In the genomic region with DNA sequence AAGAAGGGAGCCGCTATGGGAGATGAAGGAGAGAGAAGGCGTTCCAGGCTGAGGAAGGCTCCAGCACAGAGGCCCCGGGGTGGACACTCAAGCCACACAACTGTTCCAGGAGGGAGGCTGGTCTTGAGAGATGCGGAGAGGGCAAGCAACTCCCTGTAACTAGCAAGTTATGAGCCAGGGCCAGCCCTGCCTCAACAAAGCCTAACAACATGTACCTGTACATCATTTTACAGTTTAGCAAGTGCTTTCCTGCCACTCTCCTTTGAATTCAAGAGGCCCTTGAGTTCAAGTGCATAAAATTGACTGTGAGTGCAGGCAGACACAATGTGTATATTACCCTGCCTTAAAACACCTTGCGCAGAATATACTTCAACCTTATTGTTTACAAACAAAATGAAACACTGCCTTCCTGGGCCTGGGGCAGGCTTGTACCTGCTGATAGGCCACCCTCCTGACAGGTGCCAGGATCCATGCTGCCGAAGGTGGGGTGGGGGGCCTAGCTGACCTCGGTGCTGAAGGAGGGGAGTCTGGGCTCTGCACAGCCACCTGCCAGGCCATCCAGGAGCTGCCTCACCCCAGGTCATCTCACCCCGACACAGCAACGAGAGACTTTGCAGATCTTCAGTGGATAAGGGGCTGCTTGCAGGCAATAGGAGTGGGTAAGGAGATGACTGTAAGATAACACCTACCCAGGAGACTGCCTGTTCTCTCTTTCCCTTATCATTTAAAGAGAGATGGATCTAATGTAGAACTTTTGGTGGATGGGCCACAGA, we compare ENCODE assay signal across 1 cellular context.
TF ChIP-seq lines count a peak whose summit lies in the region.

No MANE protein-coding gene starts in this region.

TF ChIP-seq in GM12878, 131 proteins besides CTCF, POLR2A, EP300 and RAD21:
- TF ChIP-seq GATAD2B (conservative IDR thresholded peaks at IDR 0.05; ENCODE audit: low read depth) (no peak), PAX5 (IDR thresholded peaks at IDR 0.05; ENCODE audit: borderline replicate concordance, low read depth, low read length) (no peak), RFX5 (IDR thresholded peaks at IDR 0.05; ENCODE audit: low read depth, low read length) (no peak), HCFC1 (IDR thresholded peaks at IDR 0.05; ENCODE audit: low read length) (no peak), NR2C2 (IDR thresholded peaks at IDR 0.05; ENCODE audit: borderline replicate concordance, control insufficient read depth, insufficient read length, low read depth) (no peak)
- TF ChIP-seq, protein P1, sequence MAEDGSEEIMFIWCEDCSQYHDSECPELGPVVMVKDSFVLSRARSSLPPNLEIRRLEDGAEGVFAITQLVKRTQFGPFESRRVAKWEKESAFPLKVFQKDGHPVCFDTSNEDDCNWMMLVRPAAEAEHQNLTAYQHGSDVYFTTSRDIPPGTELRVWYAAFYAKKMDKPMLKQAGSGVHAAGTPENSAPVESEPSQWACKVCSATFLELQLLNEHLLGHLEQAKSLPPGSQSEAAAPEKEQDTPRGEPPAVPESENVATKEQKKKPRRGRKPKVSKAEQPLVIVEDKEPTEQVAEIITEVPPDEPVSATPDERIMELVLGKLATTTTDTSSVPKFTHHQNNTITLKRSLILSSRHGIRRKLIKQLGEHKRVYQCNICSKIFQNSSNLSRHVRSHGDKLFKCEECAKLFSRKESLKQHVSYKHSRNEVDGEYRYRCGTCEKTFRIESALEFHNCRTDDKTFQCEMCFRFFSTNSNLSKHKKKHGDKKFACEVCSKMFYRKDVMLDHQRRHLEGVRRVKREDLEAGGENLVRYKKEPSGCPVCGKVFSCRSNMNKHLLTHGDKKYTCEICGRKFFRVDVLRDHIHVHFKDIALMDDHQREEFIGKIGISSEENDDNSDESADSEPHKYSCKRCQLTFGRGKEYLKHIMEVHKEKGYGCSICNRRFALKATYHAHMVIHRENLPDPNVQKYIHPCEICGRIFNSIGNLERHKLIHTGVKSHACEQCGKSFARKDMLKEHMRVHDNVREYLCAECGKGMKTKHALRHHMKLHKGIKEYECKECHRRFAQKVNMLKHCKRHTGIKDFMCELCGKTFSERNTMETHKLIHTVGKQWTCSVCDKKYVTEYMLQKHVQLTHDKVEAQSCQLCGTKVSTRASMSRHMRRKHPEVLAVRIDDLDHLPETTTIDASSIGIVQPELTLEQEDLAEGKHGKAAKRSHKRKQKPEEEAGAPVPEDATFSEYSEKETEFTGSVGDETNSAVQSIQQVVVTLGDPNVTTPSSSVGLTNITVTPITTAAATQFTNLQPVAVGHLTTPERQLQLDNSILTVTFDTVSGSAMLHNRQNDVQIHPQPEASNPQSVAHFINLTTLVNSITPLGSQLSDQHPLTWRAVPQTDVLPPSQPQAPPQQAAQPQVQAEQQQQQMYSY (CRISPR knock-in tag; IDR thresholded peaks at IDR 0.05) = no peak
- TF ChIP-seq, protein P2, sequence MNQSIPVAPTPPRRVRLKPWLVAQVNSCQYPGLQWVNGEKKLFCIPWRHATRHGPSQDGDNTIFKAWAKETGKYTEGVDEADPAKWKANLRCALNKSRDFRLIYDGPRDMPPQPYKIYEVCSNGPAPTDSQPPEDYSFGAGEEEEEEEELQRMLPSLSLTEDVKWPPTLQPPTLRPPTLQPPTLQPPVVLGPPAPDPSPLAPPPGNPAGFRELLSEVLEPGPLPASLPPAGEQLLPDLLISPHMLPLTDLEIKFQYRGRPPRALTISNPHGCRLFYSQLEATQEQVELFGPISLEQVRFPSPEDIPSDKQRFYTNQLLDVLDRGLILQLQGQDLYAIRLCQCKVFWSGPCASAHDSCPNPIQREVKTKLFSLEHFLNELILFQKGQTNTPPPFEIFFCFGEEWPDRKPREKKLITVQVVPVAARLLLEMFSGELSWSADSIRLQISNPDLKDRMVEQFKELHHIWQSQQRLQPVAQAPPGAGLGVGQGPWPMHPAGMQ (IDR thresholded peaks at IDR 0.05; ENCODE audit: borderline replicate concordance) = no peak
- TF ChIP-seq, protein P3, sequence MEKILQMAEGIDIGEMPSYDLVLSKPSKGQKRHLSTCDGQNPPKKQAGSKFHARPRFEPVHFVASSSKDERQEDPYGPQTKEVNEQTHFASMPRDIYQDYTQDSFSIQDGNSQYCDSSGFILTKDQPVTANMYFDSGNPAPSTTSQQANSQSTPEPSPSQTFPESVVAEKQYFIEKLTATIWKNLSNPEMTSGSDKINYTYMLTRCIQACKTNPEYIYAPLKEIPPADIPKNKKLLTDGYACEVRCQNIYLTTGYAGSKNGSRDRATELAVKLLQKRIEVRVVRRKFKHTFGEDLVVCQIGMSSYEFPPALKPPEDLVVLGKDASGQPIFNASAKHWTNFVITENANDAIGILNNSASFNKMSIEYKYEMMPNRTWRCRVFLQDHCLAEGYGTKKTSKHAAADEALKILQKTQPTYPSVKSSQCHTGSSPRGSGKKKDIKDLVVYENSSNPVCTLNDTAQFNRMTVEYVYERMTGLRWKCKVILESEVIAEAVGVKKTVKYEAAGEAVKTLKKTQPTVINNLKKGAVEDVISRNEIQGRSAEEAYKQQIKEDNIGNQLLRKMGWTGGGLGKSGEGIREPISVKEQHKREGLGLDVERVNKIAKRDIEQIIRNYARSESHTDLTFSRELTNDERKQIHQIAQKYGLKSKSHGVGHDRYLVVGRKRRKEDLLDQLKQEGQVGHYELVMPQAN (conservative IDR thresholded peaks at IDR 0.05) = no peak
